In the genomic region with DNA sequence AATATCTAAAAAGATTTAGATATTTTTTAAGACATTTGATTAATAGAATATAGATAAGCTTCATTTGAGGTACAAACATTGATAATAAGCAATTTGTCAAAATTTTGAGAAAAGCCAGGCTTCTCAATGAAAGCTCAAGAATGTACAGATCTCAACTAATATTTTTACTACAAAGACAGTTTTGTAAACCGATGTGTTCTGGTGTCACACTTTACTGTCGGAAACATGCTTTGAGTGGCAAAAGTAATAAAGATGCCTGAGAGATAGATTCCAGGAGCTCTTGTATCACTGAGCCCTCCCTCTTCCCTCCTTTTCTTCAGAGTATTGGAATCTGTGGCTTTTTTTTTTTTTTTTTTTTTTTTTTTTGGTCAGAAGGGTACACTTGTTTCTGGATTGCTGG, we compare ENCODE assay signal across 24 cellular contexts.
"Had no signal": no experiment of that assay in that cellular context is flagged by ENCODE, and none has a peak within 500 bp of the region (broad histone marks: within the 10 kb centered on the region; RNA-seq: fewer than 3 reads in every experiment).

No MANE protein-coding gene starts in this region.

- H3K4me3 ChIP-seq: psoas muscle, right lobe of liver, sigmoid colon, stomach, thoracic aorta, thyroid gland, tibial nerve, upper lobe of left lung, vagina had no signal

- H3K27me3 ChIP-seq: neutrophil, right lobe of liver, sigmoid colon, stomach, thyroid gland, tibial nerve, upper lobe of left lung, vagina had no signal

- H3K27ac ChIP-seq: neutrophil, parathyroid adenoma, right lobe of liver, tibial nerve, upper lobe of left lung, vagina had no signal

- ATAC-seq: natural killer cell treated with Interleukin-12 subunit alpha and Interleukin-12 subunit beta and Interleukin-15 and Interleukin-18, amount 100 ng/mL, for 72 hours; stimulated activated effector memory CD8-positive, alpha-beta T cell treated with anti-CD3 and anti-CD28 coated beads, Interleukin-12 subunit alpha, Interleukin-12 subunit beta, amount 100 ng/mL, for 72 hours; stimulated activated naive B cell treated with anti-CD40 and anti-IgM and Interleukin-4, amounts not matched to agents 10 μg/mL and 1 μg/mL and 100 μg/mL, for 72 hours had no signal

- H3K36me3 ChIP-seq: neutrophil, right lobe of liver, sigmoid colon, stomach, thoracic aorta, thyroid gland, tibial nerve, upper lobe of left lung, vagina had no signal

- H3K9ac ChIP-seq: parathyroid adenoma had no signal

- H3K79me2 ChIP-seq: parathyroid adenoma had no signal

- DNase-seq: nephron progenitor cell; posterior cingulate gyrus; psoas muscle; right cardiac atrium; right lobe of liver; sigmoid colon; small intestine; stimulated activated CD4-positive, alpha-beta T cell treated with anti-CD3 and anti-CD28 coated beads, Interleukin-15, amount 100 ng/mL, for 24 hours; stimulated activated CD4-positive, alpha-beta T cell treated with anti-CD3 and anti-CD28 coated beads, Interleukin-2, amount 100 ng/mL, for 24 hours; stimulated activated CD4-positive, alpha-beta T cell treated with anti-CD3 and anti-CD28 coated beads, Interleukin-2, amount 100 ng/mL, for 48 hours; stimulated activated CD4-positive, alpha-beta T cell treated with anti-CD3 and anti-CD28 coated beads, Interleukin-4, amount 100 ng/mL, for 24 hours; stimulated activated naive B cell treated with anti-CD40 and anti-IgM and Interleukin-4, amounts not matched to agents 10 μg/mL and 1 μg/mL and 100 μg/mL, for 72 hours; stimulated activated naive CD4-positive, alpha-beta T cell treated with Interleukin-2 at 50 U/mL for 16 hours; stomach; thyroid gland; trophoblast cell; upper lobe of left lung had no signal

- H3K9me3 ChIP-seq: psoas muscle, right lobe of liver, sigmoid colon, stomach, thoracic aorta, thyroid gland, tibial nerve, upper lobe of left lung, vagina had no signal

- H2AFZ ChIP-seq: parathyroid adenoma had no signal

- H3K4me1 ChIP-seq: parathyroid adenoma, right lobe of liver, tibial nerve, upper lobe of left lung, vagina had no signal
